ENCODE assay signal across 1 cellular context in genomic region chr6:170223718-170224693, GRCh38.
TF ChIP-seq lines count a peak whose summit lies in the region.

No MANE protein-coding gene starts in this region.

TF ChIP-seq in SK-N-SH, 30 proteins besides CTCF, POLR2A, EP300 and RAD21 (continued from another document):
- TF ChIP-seq PBX3 (IDR thresholded peaks at IDR 0.05): no peak
- TF ChIP-seq MEF2A (IDR thresholded peaks at IDR 0.05; ENCODE audit: borderline replicate concordance, low read depth): no peak
- TF ChIP-seq GATA2 (CRISPR knock-in tag; IDR thresholded peaks at IDR 0.05): no peak
- no peak for TF ChIP-seq MAX (IDR thresholded peaks at IDR 0.05; ENCODE audit: low read depth)
TF ChIP-seq in SK-N-SH: peak in this region for 0.
